ENCODE assay signal across 9 cellular contexts in the genomic region with DNA sequence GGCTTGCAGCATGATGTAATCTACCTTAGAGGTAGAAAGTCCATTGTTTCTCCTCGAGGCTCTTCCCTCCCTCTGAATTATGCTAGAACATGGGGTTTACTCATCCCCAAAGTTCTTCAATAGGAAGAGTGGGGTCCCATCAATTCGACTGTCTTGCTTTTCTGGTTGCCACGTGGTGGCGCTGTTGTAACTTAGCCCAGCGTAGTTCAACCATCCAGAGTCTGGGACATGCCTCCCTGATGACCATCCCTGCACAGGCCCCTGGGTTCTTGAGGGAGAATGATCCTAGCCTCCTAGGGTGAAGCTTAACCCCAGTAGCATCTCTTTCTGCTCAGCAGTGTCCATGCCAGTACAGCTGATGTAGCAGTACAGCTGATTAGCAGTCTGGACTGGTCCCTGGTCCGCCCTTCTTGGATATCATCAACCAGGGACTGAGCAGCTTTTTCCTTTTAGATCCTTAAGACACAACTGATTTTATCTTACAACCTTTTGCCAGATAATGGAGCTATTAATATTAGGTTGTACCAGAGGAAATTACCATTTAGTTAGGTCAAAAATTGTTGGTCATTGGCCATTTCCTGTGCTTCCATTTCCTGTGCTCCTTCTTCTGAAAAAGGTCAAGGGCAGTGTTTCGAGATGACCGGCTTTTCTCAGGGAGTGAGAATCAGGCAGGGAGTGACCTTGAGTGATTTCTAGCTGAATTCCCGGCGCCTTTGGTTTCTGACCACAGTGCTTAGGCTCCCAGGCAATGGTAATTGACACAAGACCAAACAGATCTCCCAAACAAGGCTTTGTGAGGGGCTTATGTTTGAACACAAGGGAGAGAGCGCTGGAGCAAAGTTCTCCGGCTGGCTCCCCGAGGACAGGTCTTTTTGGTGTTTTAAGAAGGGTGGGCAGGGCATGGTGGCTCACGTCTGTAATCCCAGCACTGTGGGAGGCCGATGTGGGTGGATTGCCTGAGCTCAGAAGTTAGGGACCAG.
DNase-seq lines count a peak whose midpoint lies in the region; TF ChIP-seq lines count a peak whose summit lies in the region.
"Had no signal": no experiment of that assay in that cellular context is flagged by ENCODE, and none has a peak within 500 bp of the region (broad histone marks: within the 10 kb centered on the region; RNA-seq: fewer than 3 reads in every experiment).

No MANE protein-coding gene starts in this region.

- peaks cover 4% of the 10 kb centered on the region for H3K27me3 Mint-ChIP-seq in activated CD4-positive, alpha-beta memory T cell treated with anti-CD3 and anti-CD28 coated beads for 36 hours
- H3K27me3 Mint-ChIP-seq in activated CD4-positive, alpha-beta memory T cell treated with anti-CD3 and anti-CD28 coated beads, Interleukin-2, amount 10 ng/mL, durations not matched to agents 7 days and 5 days = no peaks in the 10 kb centered on the region
- peaks cover 5% of the 10 kb centered on the region for H3K27me3 Mint-ChIP-seq in activated naive CD4-positive, alpha-beta T cell treated with anti-CD3 and anti-CD28 coated beads, Interleukin-2, amount 10 ng/mL, durations not matched to agents 7 days and 5 days

- H3K4me3 Mint-ChIP-seq in activated CD4-positive, alpha-beta memory T cell treated with anti-CD3 and anti-CD28 coated beads for 36 hours = no peak overlapping the region
- no peak overlapping the region for H3K4me3 Mint-ChIP-seq in activated CD4-positive, alpha-beta memory T cell treated with anti-CD3 and anti-CD28 coated beads, Interleukin-2, amount 10 ng/mL, durations not matched to agents 7 days and 5 days
- H3K4me3 Mint-ChIP-seq in activated naive CD4-positive, alpha-beta T cell treated with anti-CD3 and anti-CD28 coated beads, Interleukin-2, amount 10 ng/mL, durations not matched to agents 7 days and 5 days = no peak overlapping the region

- H3K4me3 ChIP-seq in WI38 (ENCODE audit: low read depth, low read length) (no peak overlapping the region), uterus (no peak overlapping the region)
- H3K4me3 ChIP-seq: skin epidermis had no signal

- H3K36me3 Mint-ChIP-seq in activated CD4-positive, alpha-beta memory T cell treated with anti-CD3 and anti-CD28 coated beads for 36 hours = no peaks in the 10 kb centered on the region
- H3K36me3 Mint-ChIP-seq in activated CD4-positive, alpha-beta memory T cell treated with anti-CD3 and anti-CD28 coated beads, Interleukin-2, amount 10 ng/mL, durations not matched to agents 7 days and 5 days (ENCODE audit: low read depth) = no peaks in the 10 kb centered on the region
- no peaks in the 10 kb centered on the region for H3K36me3 Mint-ChIP-seq in activated naive CD4-positive, alpha-beta T cell treated with anti-CD3 and anti-CD28 coated beads, Interleukin-2, amount 10 ng/mL, durations not matched to agents 7 days and 5 days

- CTCF ChIA-PET in activated CD4-positive, alpha-beta memory T cell treated with anti-CD3 and anti-CD28 coated beads for 36 hours (lab: Charles Lee) = no interaction called here
- CTCF ChIA-PET in activated CD4-positive, alpha-beta memory T cell treated with anti-CD3 and anti-CD28 coated beads, Interleukin-2, amount 10 ng/mL, durations not matched to agents 7 days and 5 days (lab: Charles Lee) = interaction anchor here (0.8 kb wide), 1 partner anchor 14 kb away, joined by 3 read pairs; no protein-coding TSS in a partner anchor
- CTCF ChIA-PET in activated naive CD4-positive, alpha-beta T cell treated with anti-CD3 and anti-CD28 coated beads, Interleukin-2, amount 10 ng/mL, durations not matched to agents 7 days and 5 days (lab: Charles Lee) = interaction anchor here (0.9 kb wide), 1 partner anchor 9 kb away, joined by 4 read pairs; no protein-coding TSS in a partner anchor

- no peak for TF ChIP-seq POLR2A in uterus (IDR thresholded peaks at IDR 0.05)

- intact Hi-C loops in activated CD4-positive, alpha-beta memory T cell treated with anti-CD3 and anti-CD28 coated beads for 36 hours (cut with micrococcal nuclease) = no loop called here
- intact Hi-C loops in uterus (cut with DNase I; ENCODE audit: low total_unique reads) = loop anchor here (5.0 kb wide), 1 partner anchor 58 kb away; no protein-coding TSS in a partner anchor

- no peaks in the 10 kb centered on the region for H3K9me3 ChIP-seq in uterus

- TF ChIP-seq CTCF in WI38 (IDR thresholded peaks at IDR 0.05; ENCODE audit: low read depth, low read length) = peak; percentile 60
- peak; percentile 68 to 76 (median 70) for TF ChIP-seq CTCF in uterus (IDR thresholded peaks at IDR 0.05)

- H3K4me1 ChIP-seq in uterus = no peaks in the 10 kb centered on the region

- no peaks in the 10 kb centered on the region for H3K36me3 ChIP-seq in uterus

- H3K27me3 ChIP-seq in uterus = no peaks in the 10 kb centered on the region

- H3K9me3 Mint-ChIP-seq in activated CD4-positive, alpha-beta memory T cell treated with anti-CD3 and anti-CD28 coated beads for 36 hours = no peaks in the 10 kb centered on the region
- H3K9me3 Mint-ChIP-seq in activated CD4-positive, alpha-beta memory T cell treated with anti-CD3 and anti-CD28 coated beads, Interleukin-2, amount 10 ng/mL, durations not matched to agents 7 days and 5 days = no peaks in the 10 kb centered on the region
- peaks cover 2% of the 10 kb centered on the region for H3K9me3 Mint-ChIP-seq in activated naive CD4-positive, alpha-beta T cell treated with anti-CD3 and anti-CD28 coated beads, Interleukin-2, amount 10 ng/mL, durations not matched to agents 7 days and 5 days

- DNase-seq in activated CD4-positive, alpha-beta memory T cell treated with anti-CD3 and anti-CD28 coated beads for 36 hours = peak; percentile 15
- no peak for DNase-seq in activated CD4-positive, alpha-beta memory T cell treated with anti-CD3 and anti-CD28 coated beads, Interleukin-2, amount 10 ng/mL, durations not matched to agents 7 days and 5 days
- DNase-seq in iris pigment epithelial cell (ENCODE audit: low read depth) (peak; percentile 60), uterus (peak; percentile 69 to 77), GOT3 (lab: John Stamatoyannopoulos, UW) (no peak), NCI-H2029 (lab: John Stamatoyannopoulos, UW) (no peak)
- DNase-seq in activated naive CD4-positive, alpha-beta T cell treated with anti-CD3 and anti-CD28 coated beads, Interleukin-2, amount 10 ng/mL, durations not matched to agents 7 days and 5 days = no peak

- peak overlapping the region; percentile 36 to 55 for H3K27ac ChIP-seq in uterus

- POLR2A ChIA-PET in activated CD4-positive, alpha-beta memory T cell treated with anti-CD3 and anti-CD28 coated beads for 36 hours (lab: Charles Lee) = no interaction called here
- POLR2A ChIA-PET in activated CD4-positive, alpha-beta memory T cell treated with anti-CD3 and anti-CD28 coated beads, Interleukin-2, amount 10 ng/mL, durations not matched to agents 7 days and 5 days (lab: Charles Lee) = no interaction called here

- H3K4me1 Mint-ChIP-seq in activated CD4-positive, alpha-beta memory T cell treated with anti-CD3 and anti-CD28 coated beads for 36 hours (ENCODE audit: low read depth) = no peaks in the 10 kb centered on the region
- H3K4me1 Mint-ChIP-seq in activated CD4-positive, alpha-beta memory T cell treated with anti-CD3 and anti-CD28 coated beads, Interleukin-2, amount 10 ng/mL, durations not matched to agents 7 days and 5 days = no peaks in the 10 kb centered on the region
- no peaks in the 10 kb centered on the region for H3K4me1 Mint-ChIP-seq in activated naive CD4-positive, alpha-beta T cell treated with anti-CD3 and anti-CD28 coated beads, Interleukin-2, amount 10 ng/mL, durations not matched to agents 7 days and 5 days

- H3K27ac Mint-ChIP-seq in activated CD4-positive, alpha-beta memory T cell treated with anti-CD3 and anti-CD28 coated beads for 36 hours = no peak overlapping the region
- no peak overlapping the region for H3K27ac Mint-ChIP-seq in activated CD4-positive, alpha-beta memory T cell treated with anti-CD3 and anti-CD28 coated beads, Interleukin-2, amount 10 ng/mL, durations not matched to agents 7 days and 5 days
- H3K27ac Mint-ChIP-seq in activated naive CD4-positive, alpha-beta T cell treated with anti-CD3 and anti-CD28 coated beads, Interleukin-2, amount 10 ng/mL, durations not matched to agents 7 days and 5 days = no peak overlapping the region

Comparison
In these comparisons a context has a peak if more than half of its experiments do, and no peak if none do; other contexts are left out.
1. DNase-seq: peak in activated CD4-positive, alpha-beta memory T cell treated with anti-CD3 and anti-CD28 coated beads for 36 hours (single experiment), iris pigment epithelial cell (single experiment) and uterus (2 of 2); none in activated CD4-positive, alpha-beta memory T cell treated with anti-CD3 and anti-CD28 coated beads, Interleukin-2, amount 10 ng/mL, durations not matched to agents 7 days and 5 days (single experiment), GOT3 (single experiment), activated naive CD4-positive, alpha-beta T cell treated with anti-CD3 and anti-CD28 coated beads, Interleukin-2, amount 10 ng/mL, durations not matched to agents 7 days and 5 days (single experiment) and NCI-H2029 (single experiment).